ENCODE assay signal across 19 cellular contexts in the genomic region with DNA sequence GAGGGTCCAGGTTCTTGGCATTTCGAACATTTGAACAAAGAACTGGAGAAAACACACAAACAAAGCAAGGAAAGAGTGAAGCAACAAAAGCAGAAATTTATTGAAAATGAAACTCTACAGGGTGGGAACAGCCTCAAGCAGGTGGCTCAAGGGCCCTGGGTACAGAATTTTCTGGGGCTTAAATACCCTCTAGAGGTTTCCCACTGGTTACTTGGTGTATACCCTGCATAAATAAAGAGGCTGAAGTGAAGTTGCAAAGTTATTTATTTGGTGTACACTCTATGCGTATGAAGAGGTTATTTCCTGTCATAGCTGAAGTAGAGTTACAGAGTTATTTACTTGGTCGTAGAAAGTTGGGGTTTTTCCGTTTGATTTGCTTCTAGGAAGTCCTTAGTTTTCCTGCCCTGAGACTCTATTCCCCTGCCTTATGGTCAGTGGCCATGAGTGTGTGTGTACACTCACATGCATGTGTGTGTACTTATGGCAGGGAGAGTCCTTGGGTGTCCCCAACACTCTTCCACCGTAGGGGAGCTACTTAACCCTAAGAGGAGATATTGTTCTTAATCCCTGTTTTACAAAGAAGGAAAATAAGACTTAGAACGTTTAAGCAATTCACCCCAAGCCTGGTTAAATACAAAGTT.
"Had no signal": no experiment of that assay in that cellular context is flagged by ENCODE, and none has a peak within 500 bp of the region (broad histone marks: within the 10 kb centered on the region; RNA-seq: fewer than 3 reads in every experiment).

No MANE protein-coding gene starts in this region.

- H3K4me3 Mint-ChIP-seq: activated CD4-positive, alpha-beta memory T cell treated with anti-CD3 and anti-CD28 coated beads, Interleukin-2, amount 10 ng/mL, durations not matched to agents 7 days and 5 days; activated CD4-positive, alpha-beta T cell treated with anti-CD3 and anti-CD28 coated beads, Interleukin-2, amount 10 ng/mL, durations not matched to agents 24 days and 14 days; activated naive CD4-positive, alpha-beta T cell treated with anti-CD3 and anti-CD28 coated beads, Interleukin-2, amount 50 U/mL, for 24 hours; activated T-helper 1 cell treated with anti-CD3 and anti-CD28 coated beads, Interleukin-12 subunit alpha, Interleukin-12 subunit beta, Interleukin-2, Interleukin-4 antibody, amounts not matched to agents 30 ng/mL and 10 ng/mL and 1 ng/mL, durations not matched to agents 14 hours and 24 hours and 36 hours; brain; neural crest cell had no signal

- H3K36me3 Mint-ChIP-seq: activated naive CD4-positive, alpha-beta T cell treated with anti-CD3 and anti-CD28 coated beads, Interleukin-2, amount 50 U/mL, for 24 hours; brain had no signal

- H3K9me3 ChIP-seq: heart right ventricle, mucosa of descending colon had no signal

- FAIRE-seq: endometrium had no signal

- DNase-seq: activated CD4-positive, alpha-beta memory T cell treated with anti-CD3 and anti-CD28 coated beads, Interleukin-2, amount 10 ng/mL, durations not matched to agents 7 days and 5 days; activated CD4-positive, alpha-beta T cell treated with anti-CD3 and anti-CD28 coated beads, Interleukin-2, amount 10 ng/mL, durations not matched to agents 24 days and 14 days; activated gamma-delta T cell; anterior cingulate cortex; heart right ventricle; islet precursor cell; left cardiac atrium; mesendoderm; mucosa of descending colon; posterior cingulate gyrus; stimulated activated CD4-positive, alpha-beta T cell treated with anti-CD3 and anti-CD28 coated beads, Interleukin-4, amount 100 ng/mL, for 4 hours; stimulated activated naive CD8-positive, alpha-beta T cell treated with anti-CD3 and anti-CD28 coated beads, Interleukin-15, Interleukin-2, amounts not matched to agents 100 U/mL and 50 U/mL, for 24 hours; T-helper 2 cell had no signal

- H3K36me3 ChIP-seq: heart right ventricle had no signal

- H3K27ac ChIP-seq: heart right ventricle had no signal

- H3K9me3 Mint-ChIP-seq: activated CD4-positive, alpha-beta memory T cell treated with anti-CD3 and anti-CD28 coated beads, Interleukin-2, amount 10 ng/mL, durations not matched to agents 7 days and 5 days; activated CD4-positive, alpha-beta T cell treated with anti-CD3 and anti-CD28 coated beads, Interleukin-2, amount 10 ng/mL, durations not matched to agents 24 days and 14 days; activated naive CD4-positive, alpha-beta T cell treated with anti-CD3 and anti-CD28 coated beads, Interleukin-2, amount 50 U/mL, for 24 hours; activated T-helper 1 cell treated with anti-CD3 and anti-CD28 coated beads, Interleukin-12 subunit alpha, Interleukin-12 subunit beta, Interleukin-2, Interleukin-4 antibody, amounts not matched to agents 30 ng/mL and 10 ng/mL and 1 ng/mL, durations not matched to agents 14 hours and 24 hours and 36 hours; brain; neural crest cell had no signal

- H3K4me3 ChIP-seq: heart right ventricle, mucosa of descending colon had no signal

- ATAC-seq: activated CD4-positive, CD25-positive, alpha-beta regulatory T cell treated with anti-CD3 and anti-CD28 coated beads, Interleukin-2, amount 50 U/mL, for 24 hours; heart right ventricle; left cardiac atrium; mucosa of descending colon; stimulated activated naive CD8-positive, alpha-beta T cell treated with anti-CD3 and anti-CD28 coated beads, Interleukin-15, Interleukin-2, amounts not matched to agents 100 U/mL and 50 U/mL, for 24 hours had no signal

- H3K27ac Mint-ChIP-seq: activated CD4-positive, alpha-beta memory T cell treated with anti-CD3 and anti-CD28 coated beads, Interleukin-2, amount 10 ng/mL, durations not matched to agents 7 days and 5 days; activated CD4-positive, alpha-beta T cell treated with anti-CD3 and anti-CD28 coated beads, Interleukin-2, amount 10 ng/mL, durations not matched to agents 24 days and 14 days; activated naive CD4-positive, alpha-beta T cell treated with anti-CD3 and anti-CD28 coated beads, Interleukin-2, amount 50 U/mL, for 24 hours; activated T-helper 1 cell treated with anti-CD3 and anti-CD28 coated beads, Interleukin-12 subunit alpha, Interleukin-12 subunit beta, Interleukin-2, Interleukin-4 antibody, amounts not matched to agents 30 ng/mL and 10 ng/mL and 1 ng/mL, durations not matched to agents 14 hours and 24 hours and 36 hours; brain had no signal
